8 cellular contexts compared by ENCODE assay signal in the genomic region with DNA sequence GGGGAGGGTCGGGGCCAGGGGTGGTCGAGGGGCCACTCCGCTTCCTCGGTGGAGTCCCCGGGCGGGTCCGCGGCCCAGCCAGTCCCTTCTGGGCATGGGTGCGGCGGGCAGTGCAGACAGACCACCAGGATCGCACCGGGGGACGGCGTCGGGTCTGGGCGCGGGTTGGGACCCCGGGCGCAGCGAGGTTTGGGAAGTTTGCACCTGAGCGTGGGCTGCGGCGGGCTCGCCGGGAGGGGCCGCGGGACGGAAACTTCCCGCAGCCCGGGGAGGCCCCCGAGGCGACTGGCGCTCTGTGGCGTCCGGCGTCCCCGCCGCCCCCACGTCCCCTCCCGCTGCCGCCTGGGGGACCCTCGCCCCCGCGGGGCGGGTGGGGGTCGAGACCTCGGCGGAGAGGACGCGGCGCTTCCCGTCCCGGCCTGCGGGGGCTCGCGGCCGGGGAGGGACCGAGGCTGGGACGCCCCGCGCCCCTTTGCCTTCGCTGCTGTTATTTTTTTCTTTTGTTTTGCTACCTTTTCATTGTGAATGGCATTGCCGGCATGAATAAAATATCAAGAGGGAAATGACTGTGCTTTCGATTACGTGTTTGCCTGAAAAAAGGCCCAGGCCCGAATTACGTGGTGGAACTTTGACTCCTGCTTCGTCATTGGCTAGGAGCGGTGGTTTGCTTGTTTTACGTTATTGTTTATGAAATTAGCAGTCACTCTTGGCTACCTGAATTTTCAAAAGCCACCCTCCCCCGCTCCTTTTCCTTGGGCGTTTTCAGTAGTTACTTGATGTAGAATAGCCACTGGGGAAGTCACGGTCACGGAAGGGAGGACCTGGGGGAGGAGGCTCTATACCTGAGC. TPM values are rescaled to one million over a fixed set of nuclear protein-coding genes. Genes with fewer than 3 reads are reported as not detected.
DNase-seq lines count a peak whose midpoint lies in the region; ATAC-seq and TF ChIP-seq lines count a peak whose summit lies in the region.

No MANE protein-coding gene starts in this region.

- peaks cover 49% of the 10 kb centered on the region for H3K4me1 Mint-ChIP-seq in WTC11

- no peak for TF ChIP-seq CTCF in WTC11 (IDR thresholded peaks at IDR 0.05)
- TF ChIP-seq CTCF in cardiac fibroblast (IDR thresholded peaks at IDR 0.05; ENCODE audit: low read depth, low read length): no peak
- no peak for TF ChIP-seq CTCF in kidney epithelial cell (IDR thresholded peaks at IDR 0.05; ENCODE audit: insufficient read depth, low read length, poor library complexity, severe bottlenecking)

- no peaks in the 10 kb centered on the region for H3K27me3 ChIP-seq in kidney epithelial cell (ENCODE audit: control insufficient read depth, insufficient read depth, low read length)

- POLR2A ChIA-PET in WTC11 (lab: Charles Lee): no interaction called here

- ATAC-seq in GM21619 (IDR thresholded peaks at IDR 0.05; ENCODE audit: unreplicated experiment): peak; percentile 56
- ATAC-seq in WTC11: peak; percentile 11

- H3K27ac Mint-ChIP-seq in WTC11: peak overlapping the region; percentile 98

- peak overlapping the region; percentile 96 for H3K4me3 Mint-ChIP-seq in WTC11

- no peaks in the 10 kb centered on the region for H3K36me3 ChIP-seq in kidney epithelial cell (ENCODE audit: control insufficient read depth, insufficient read depth, low read length)

- H3K9me3 Mint-ChIP-seq in WTC11: peaks cover 1% of the 10 kb centered on the region; the same call in 1 of the 2 replicates

- H3K27me3 Mint-ChIP-seq in WTC11 (ENCODE audit: low read depth): peaks cover 4% of the 10 kb centered on the region; the same call in 1 of the 2 replicates

- CTCF ChIA-PET in WTC11 (lab: Charles Lee): no interaction called here

- no peaks in the 10 kb centered on the region for H3K36me3 Mint-ChIP-seq in WTC11

- H3K4me3 ChIP-seq in Jurkat, Clone E6-1 (ENCODE audit: low read length): peak overlapping the region; percentile 83
- H3K4me3 ChIP-seq in cardiac fibroblast (replicated peaks in 1 of 2; ENCODE audit: low read depth in 2 of 2, low read length in 2 of 2) (peak overlapping the region; percentile 72 to 95), kidney epithelial cell (ENCODE audit: low read depth, low read length) (peak overlapping the region; percentile 97)

- peak; percentile 58 for DNase-seq in EL
- peak; percentile 34 for DNase-seq in Jurkat, Clone E6-1 (ENCODE audit: low read depth, low spot score)
- DNase-seq in WTC11 (ENCODE audit: low spot score): peak; percentile 26
- peak; percentile 83 to 85 for DNase-seq in cardiac fibroblast (ENCODE audit: low read depth in 2 of 2)
- DNase-seq in kidney epithelial cell (ENCODE audit: low read depth): peak; percentile 31
- peak; percentile 91 for DNase-seq in stimulated activated CD4-positive, alpha-beta T cell treated with anti-CD3 and anti-CD28 coated beads, Interleukin-1b, Interleukin-23, amount 100 ng/mL, for 48 hours
- no peak for DNase-seq in NAMALWA (ENCODE audit: low spot score)

TF ChIP-seq in WTC11, 78 proteins besides CTCF, POLR2A, EP300 and RAD21:
- TF ChIP-seq ZNF423 (CRISPR knock-in tag; IDR thresholded peaks at IDR 0.05): 0 out of 2 replicates have a peak, but pooled peaks have one; percentile 21
- TF ChIP-seq TEAD1 (CRISPR knock-in tag; IDR thresholded peaks at IDR 0.05): no peak
- TF ChIP-seq, protein P1, sequence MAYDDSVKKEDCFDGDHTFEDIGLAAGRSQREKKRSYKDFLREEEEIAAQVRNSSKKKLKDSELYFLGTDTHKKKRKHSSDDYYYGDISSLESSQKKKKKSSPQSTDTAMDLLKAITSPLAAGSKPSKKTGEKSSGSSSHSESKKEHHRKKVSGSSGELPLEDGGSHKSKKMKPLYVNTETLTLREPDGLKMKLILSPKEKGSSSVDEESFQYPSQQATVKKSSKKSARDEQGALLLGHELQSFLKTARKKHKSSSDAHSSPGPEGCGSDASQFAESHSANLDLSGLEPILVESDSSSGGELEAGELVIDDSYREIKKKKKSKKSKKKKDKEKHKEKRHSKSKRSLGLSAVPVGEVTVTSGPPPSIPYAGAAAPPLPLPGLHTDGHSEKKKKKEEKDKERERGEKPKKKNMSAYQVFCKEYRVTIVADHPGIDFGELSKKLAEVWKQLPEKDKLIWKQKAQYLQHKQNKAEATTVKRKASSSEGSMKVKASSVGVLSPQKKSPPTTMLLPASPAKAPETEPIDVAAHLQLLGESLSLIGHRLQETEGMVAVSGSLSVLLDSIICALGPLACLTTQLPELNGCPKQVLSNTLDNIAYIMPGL (CRISPR knock-in tag; IDR thresholded peaks at IDR 0.05): peak; percentile 93
- TF ChIP-seq TP53 (CRISPR knock-in tag; IDR thresholded peaks at IDR 0.05): no peak
- TF ChIP-seq CREM (CRISPR knock-in tag; IDR thresholded peaks at IDR 0.05): 0 out of 2 replicates have a peak, but pooled peaks have one; percentile 14
- TF ChIP-seq, protein P2, sequence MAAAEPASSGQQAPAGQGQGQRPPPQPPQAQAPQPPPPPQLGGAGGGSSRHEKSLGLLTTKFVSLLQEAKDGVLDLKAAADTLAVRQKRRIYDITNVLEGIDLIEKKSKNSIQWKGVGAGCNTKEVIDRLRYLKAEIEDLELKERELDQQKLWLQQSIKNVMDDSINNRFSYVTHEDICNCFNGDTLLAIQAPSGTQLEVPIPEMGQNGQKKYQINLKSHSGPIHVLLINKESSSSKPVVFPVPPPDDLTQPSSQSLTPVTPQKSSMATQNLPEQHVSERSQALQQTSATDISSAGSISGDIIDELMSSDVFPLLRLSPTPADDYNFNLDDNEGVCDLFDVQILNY (CRISPR knock-in tag; IDR thresholded peaks at IDR 0.05): peak; percentile 41; the same call in 1 of the 2 replicates
- TF ChIP-seq NR2C2 (CRISPR knock-in tag; IDR thresholded peaks at IDR 0.05): no peak

RNA-seq across cellular contexts. Expression of a gene that starts 0.7 kb away (rescaled TPM):
- 17.2 TPM for polyA plus RNA-seq in Jurkat, Clone E6-1 (2012; ENCODE audit: insufficient read depth, insufficient read length)
- total RNA-seq in WTC11 (2021) (28.0 to 35.0 TPM (median 29.1 TPM) in 3 replicates), kidney epithelial cell (66.5 and 67.3 TPM in 2 replicates)
